15 cellular contexts compared by ENCODE assay signal in the genomic region with DNA sequence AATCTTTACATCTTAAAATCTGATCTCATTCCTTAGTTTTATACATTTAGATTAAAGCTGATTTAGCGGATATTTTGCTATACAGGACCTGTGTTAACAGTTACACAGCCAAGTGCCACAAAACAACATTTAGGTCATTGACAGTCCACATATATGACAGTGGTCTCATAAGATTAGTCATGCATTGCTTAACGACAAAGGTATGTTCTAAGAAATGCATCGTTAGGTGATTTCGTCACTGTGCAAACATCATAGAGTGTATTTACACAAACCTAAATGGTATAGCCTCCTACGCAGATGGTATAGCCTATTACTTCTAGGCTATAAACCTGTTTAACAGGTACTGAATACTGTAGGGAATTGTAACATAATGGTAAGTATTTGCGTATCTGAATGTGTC. TPM values are rescaled to one million over a fixed set of nuclear protein-coding genes. Genes with fewer than 3 reads are reported as not detected.
DNase-seq lines count a peak whose midpoint lies in the region; ATAC-seq, FAIRE-seq and TF ChIP-seq lines count a peak whose summit lies in the region.
"Had no signal": no experiment of that assay in that cellular context is flagged by ENCODE, and none has a peak within 500 bp of the region (broad histone marks: within the 10 kb centered on the region; RNA-seq: fewer than 3 reads in every experiment).

No MANE protein-coding gene starts in this region.

- H3K27me3 ChIP-seq in bronchial epithelial cell (ENCODE audit: control insufficient read depth, insufficient read depth, low read length), result no peaks in the 10 kb centered on the region

- H3K9me3 Mint-ChIP-seq in type B pancreatic cell, result peaks cover 3% of the 10 kb centered on the region
- H3K9me3 Mint-ChIP-seq: activated naive CD4-positive, alpha-beta T cell treated with anti-CD3 and anti-CD28 coated beads, Interleukin-2, amount 10 ng/mL, durations not matched to agents 7 days and 5 days; memory B cell had no signal

- peak; percentile 43 for FAIRE-seq in bronchial epithelial cell (lab: Jason Lieb, UNC)

- no peak for ATAC-seq in HG03520 (IDR thresholded peaks at IDR 0.05; ENCODE audit: unreplicated experiment)
- ATAC-seq in HG02798 (IDR thresholded peaks at IDR 0.05; ENCODE audit: poor library complexity, unreplicated experiment), result no peak
- no peak for ATAC-seq in GM18498 (IDR thresholded peaks at IDR 0.05; ENCODE audit: unreplicated experiment)

- DNase-seq in SIG-M5 treated with dmso at 0.1 percent for 504 hours (lab: John Stamatoyannopoulos, UW; ENCODE audit: unreplicated experiment) (peak; percentile 67), SIG-M5 (lab: John Stamatoyannopoulos, UW) (no peak), NCI-H510A treated with DMSO at 0.1 percent for 48 hours (lab: John Stamatoyannopoulos, UW) (peak; percentile 86), bronchial epithelial cell (ENCODE audit: low read depth) (peak; percentile 100), type B pancreatic cell (ENCODE audit: extremely low spot score, unreplicated experiment) (no peak)
- DNase-seq: activated naive CD4-positive, alpha-beta T cell treated with anti-CD3 and anti-CD28 coated beads, Interleukin-2, amount 10 ng/mL, durations not matched to agents 7 days and 5 days; caudate nucleus; NCI-H2227 treated with DMSO at 0.1 percent for 48 hours; occipital lobe had no signal

- H3K4me1 Mint-ChIP-seq in type B pancreatic cell (ENCODE audit: unreplicated experiment), result peaks cover 5% of the 10 kb centered on the region
- H3K4me1 Mint-ChIP-seq: activated naive CD4-positive, alpha-beta T cell treated with anti-CD3 and anti-CD28 coated beads, Interleukin-2, amount 10 ng/mL, durations not matched to agents 7 days and 5 days; memory B cell had no signal

- TF ChIP-seq CTCF in bronchial epithelial cell (IDR thresholded peaks at IDR 0.05; ENCODE audit: insufficient read depth, low read length, severe bottlenecking) (no peak), type B pancreatic cell (conservative IDR thresholded peaks at IDR 0.05) (no peak)

- H3K36me3 ChIP-seq in bronchial epithelial cell (ENCODE audit: control insufficient read depth, insufficient read depth, low read length), result no peaks in the 10 kb centered on the region
- H3K36me3 ChIP-seq: SJSA1, thoracic aorta had no signal

- no peaks in the 10 kb centered on the region for H3K27me3 Mint-ChIP-seq in type B pancreatic cell

- peak overlapping the region; percentile 67 for H3K27ac Mint-ChIP-seq in type B pancreatic cell
- H3K27ac Mint-ChIP-seq: activated naive CD4-positive, alpha-beta T cell treated with anti-CD3 and anti-CD28 coated beads, Interleukin-2, amount 10 ng/mL, durations not matched to agents 7 days and 5 days; memory B cell had no signal

- H3K4me3 ChIP-seq in bronchial epithelial cell (ENCODE audit: low read depth, low read length), result no peak overlapping the region
- H3K4me3 ChIP-seq: SJSA1, thoracic aorta had no signal

- H3K4me3 Mint-ChIP-seq in type B pancreatic cell, result peak overlapping the region; percentile 29
- H3K4me3 Mint-ChIP-seq: activated naive CD4-positive, alpha-beta T cell treated with anti-CD3 and anti-CD28 coated beads, Interleukin-2, amount 10 ng/mL, durations not matched to agents 7 days and 5 days; memory B cell had no signal

- H3K36me3 Mint-ChIP-seq in type B pancreatic cell, result no peaks in the 10 kb centered on the region
- H3K36me3 Mint-ChIP-seq: activated naive CD4-positive, alpha-beta T cell treated with anti-CD3 and anti-CD28 coated beads, Interleukin-2, amount 10 ng/mL, durations not matched to agents 7 days and 5 days; memory B cell had no signal

RNA-seq across cellular contexts. Expression of a gene that starts 21.6 kb away (rescaled TPM):
- total RNA-seq in bronchial epithelial cell (12.4 and 20.1 TPM in 2 replicates), type B pancreatic cell (ENCODE audit: low replicate concordance) (26.7 and 72.3 TPM in 2 replicates)

Comparison
In these comparisons a context has a peak if more than half of its experiments do, and no peak if none do; other contexts are left out.
1. DNase-seq: peak in SIG-M5 treated with dmso at 0.1 percent for 504 hours (single experiment), NCI-H510A treated with DMSO at 0.1 percent for 48 hours (single experiment) and bronchial epithelial cell (single experiment); none in SIG-M5 (single experiment) and type B pancreatic cell (single experiment).